Comparison of ENCODE assay signal across 14 cellular contexts in genomic region chr2:191220671-191221070, GRCh38. TPM values are rescaled to one million over a fixed set of nuclear protein-coding genes. Genes with fewer than 3 reads are reported as not detected.
DNase-seq lines count a peak whose midpoint lies in the region; ATAC-seq and TF ChIP-seq lines count a peak whose summit lies in the region.
"Had no signal": no experiment of that assay in that cellular context is flagged by ENCODE, and none has a peak within 500 bp of the region (broad histone marks: within the 10 kb centered on the region; RNA-seq: fewer than 3 reads in every experiment).

No MANE protein-coding gene starts in this region.

- intact Hi-C loops in natural killer cell (cut with micrococcal nuclease): no loop called here

- ATAC-seq in natural killer cell treated with Interleukin-12 subunit alpha and Interleukin-12 subunit beta and Interleukin-15 and Interleukin-18, amount 100 ng/mL, for 72 hours: no peak
- no peak for ATAC-seq in natural killer cell
- ATAC-seq in HG02870 (IDR thresholded peaks at IDR 0.05; ENCODE audit: unreplicated experiment): peak; percentile 45
- ATAC-seq in HG03520 (IDR thresholded peaks at IDR 0.05; ENCODE audit: unreplicated experiment): peak; percentile 54
- no peak for ATAC-seq in effector memory CD8-positive, alpha-beta T cell (replicated peaks)

- no peak for DNase-seq in natural killer cell treated with Interleukin-12 subunit alpha and Interleukin-12 subunit beta and Interleukin-15 and Interleukin-18, amount 100 ng/mL, for 72 hours (ENCODE audit: low spot score)
- DNase-seq in natural killer cell (no peak), C1 segment of cervical spinal cord (lab: John Stamatoyannopoulos, UW) (no peak), islet precursor cell (no peak), NCI-H774 (lab: John Stamatoyannopoulos, UW) (no peak)
- DNase-seq in effector memory CD8-positive, alpha-beta T cell: no peak
- DNase-seq: activated CD4-positive, alpha-beta T cell treated with anti-CD3 and anti-CD28 coated beads, Interleukin-2, amount 10 ng/mL, durations not matched to agents 7 days and 5 days; activated gamma-delta T cell treated with Interleukin-2 at 50 U/mL for 16 hours; DND-41; NCI-H1048; NCI-H526; stimulated activated CD4-positive, alpha-beta T cell treated with anti-CD3 and anti-CD28 coated beads, Interleukin-2, amount 100 ng/mL, for 24 hours had no signal

- TF ChIP-seq CTCF in natural killer cell (IDR thresholded peaks at IDR 0.05): no peak

- no peak overlapping the region for H3K27ac Mint-ChIP-seq in natural killer cell treated with Interleukin-12 subunit alpha and Interleukin-12 subunit beta and Interleukin-15 and Interleukin-18, amount 100 ng/mL, for 72 hours
- H3K27ac Mint-ChIP-seq in natural killer cell: no peak overlapping the region
- no peak overlapping the region for H3K27ac Mint-ChIP-seq in effector memory CD8-positive, alpha-beta T cell
- H3K27ac Mint-ChIP-seq: activated CD4-positive, alpha-beta T cell treated with anti-CD3 and anti-CD28 coated beads, Interleukin-2, amount 10 ng/mL, durations not matched to agents 7 days and 5 days had no signal

- no peaks in the 10 kb centered on the region for H3K27me3 Mint-ChIP-seq in natural killer cell treated with Interleukin-12 subunit alpha and Interleukin-12 subunit beta and Interleukin-15 and Interleukin-18, amount 100 ng/mL, for 72 hours
- H3K27me3 Mint-ChIP-seq in natural killer cell (ENCODE audit: low read depth in 2 of 2): no peaks in the 10 kb centered on the region
- no peaks in the 10 kb centered on the region for H3K27me3 Mint-ChIP-seq in effector memory CD8-positive, alpha-beta T cell
- H3K27me3 Mint-ChIP-seq: activated CD4-positive, alpha-beta T cell treated with anti-CD3 and anti-CD28 coated beads, Interleukin-2, amount 10 ng/mL, durations not matched to agents 7 days and 5 days had no signal

- H3K9me3 Mint-ChIP-seq in natural killer cell treated with Interleukin-12 subunit alpha and Interleukin-12 subunit beta and Interleukin-15 and Interleukin-18, amount 100 ng/mL, for 72 hours: peaks cover 7% of the 10 kb centered on the region
- peaks cover 0 to 3% of the 10 kb centered on the region in 2 donors for H3K9me3 Mint-ChIP-seq in natural killer cell
- no peaks in the 10 kb centered on the region for H3K9me3 Mint-ChIP-seq in effector memory CD8-positive, alpha-beta T cell

- peaks cover 24 to 31% of the 10 kb centered on the region in 2 donors for H3K4me1 Mint-ChIP-seq in natural killer cell treated with Interleukin-12 subunit alpha and Interleukin-12 subunit beta and Interleukin-15 and Interleukin-18, amount 100 ng/mL, for 72 hours (ENCODE audit: low read depth in 2 of 2)
- peaks cover 16 to 20% of the 10 kb centered on the region in 2 donors for H3K4me1 Mint-ChIP-seq in natural killer cell
- peaks cover 1 to 4% of the 10 kb centered on the region in 2 donors for H3K4me1 Mint-ChIP-seq in effector memory CD8-positive, alpha-beta T cell (ENCODE audit: low read depth in 2 of 2)

- peak overlapping the region; percentile 20 for H3K4me3 Mint-ChIP-seq in natural killer cell treated with Interleukin-12 subunit alpha and Interleukin-12 subunit beta and Interleukin-15 and Interleukin-18, amount 100 ng/mL, for 72 hours
- no peak overlapping the region for H3K4me3 Mint-ChIP-seq in natural killer cell
- H3K4me3 Mint-ChIP-seq in effector memory CD8-positive, alpha-beta T cell: no peak overlapping the region
- H3K4me3 Mint-ChIP-seq: activated CD4-positive, alpha-beta T cell treated with anti-CD3 and anti-CD28 coated beads, Interleukin-2, amount 10 ng/mL, durations not matched to agents 7 days and 5 days had no signal

- H3K36me3 Mint-ChIP-seq in natural killer cell treated with Interleukin-12 subunit alpha and Interleukin-12 subunit beta and Interleukin-15 and Interleukin-18, amount 100 ng/mL, for 72 hours: peaks cover 11% of the 10 kb centered on the region
- no peaks in the 10 kb centered on the region for H3K36me3 Mint-ChIP-seq in natural killer cell
- H3K36me3 Mint-ChIP-seq in effector memory CD8-positive, alpha-beta T cell (ENCODE audit: insufficient read depth): no peaks in the 10 kb centered on the region

RNA-seq across cellular contexts. Expression of gene MYO1B, which starts 24.5 kb away (rescaled TPM):
- 1 to 10 TPM; 6.3 to 9.3 TPM for total RNA-seq in natural killer cell treated with Interleukin-12 subunit alpha and Interleukin-12 subunit beta and Interleukin-15 and Interleukin-18, amount 100 ng/mL, for 72 hours
- total RNA-seq in natural killer cell: under 1 TPM; 0.21 to 0.80 (median 0.29) TPM

Comparison
In these comparisons a context has a peak if more than half of its experiments do, and no peak if none do; other contexts are left out.
1. RNA of gene MYO1B, which starts 24.5 kb away (total RNA-seq): 6.3 to 9.3 TPM in natural killer cell treated with Interleukin-12 subunit alpha and Interleukin-12 subunit beta and Interleukin-15 and Interleukin-18, amount 100 ng/mL, for 72 hours; 0.21 to 0.80 TPM in natural killer cell; every median in the first group is over 4 times any median in the second.
2. ATAC-seq: peak in HG02870 (single experiment) and HG03520 (single experiment); none in natural killer cell treated with Interleukin-12 subunit alpha and Interleukin-12 subunit beta and Interleukin-15 and Interleukin-18, amount 100 ng/mL, for 72 hours (0 of 2), natural killer cell (0 of 3) and effector memory CD8-positive, alpha-beta T cell (single experiment).